In the genomic region with DNA sequence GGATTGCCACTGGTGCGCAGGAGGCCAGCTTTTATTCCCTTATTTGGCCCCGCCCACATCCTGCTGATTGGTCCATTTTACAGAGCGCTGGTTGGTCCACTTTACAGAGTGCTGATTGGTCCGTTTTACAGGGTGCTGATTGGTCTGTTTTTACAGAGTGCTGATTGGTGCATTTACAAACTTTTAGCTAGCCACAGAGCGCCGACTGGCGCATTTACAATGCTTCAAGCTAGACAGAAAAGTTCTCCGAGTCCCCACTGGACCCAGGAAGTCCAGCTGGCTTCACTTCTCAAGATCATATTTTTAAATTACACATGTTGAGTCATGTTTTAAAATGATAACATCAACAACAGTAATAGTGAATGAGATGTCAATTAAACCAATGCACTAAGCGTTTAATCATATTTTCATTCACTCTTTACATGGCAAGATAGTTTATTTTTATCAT, we compare ENCODE assay signal across 13 cellular contexts.
DNase-seq lines count a peak whose midpoint lies in the region; ATAC-seq and TF ChIP-seq lines count a peak whose summit lies in the region.
"Had no signal": no experiment of that assay in that cellular context is flagged by ENCODE, and none has a peak within 500 bp of the region (broad histone marks: within the 10 kb centered on the region; RNA-seq: fewer than 3 reads in every experiment).

No MANE protein-coding gene starts in this region.

- DNase-seq in PC-3 (peak; percentile 36), MCF 10A (ENCODE audit: unreplicated experiment) (no peak), right cardiac atrium (peak; percentile 57 to 84 (median 65)), testis (peak; percentile 54), superior temporal gyrus (ENCODE audit: extremely low spot score) (no peak), CD14-positive monocyte (ENCODE audit: low spot score) (no peak)
- no peak for DNase-seq in stimulated activated naive CD4-positive, alpha-beta T cell (lab: John Stamatoyannopoulos, UW)
- DNase-seq: DND-41, NCI-H2081 treated with DMSO at 0.1 percent for 48 hours, OCI-M1 had no signal

- TF ChIP-seq CTCF in PC-3 (conservative IDR thresholded peaks at IDR 0.05; ENCODE audit: low read depth, low read length) (no peak), MCF 10A (IDR thresholded peaks at IDR 0.05; ENCODE audit: unreplicated experiment) (no peak), testis (IDR thresholded peaks at IDR 0.05) (no peak), CD14-positive monocyte (IDR thresholded peaks at IDR 0.05) (no peak)

- no peaks in the 10 kb centered on the region for H3K36me3 Mint-ChIP-seq in MCF 10A (ENCODE audit: insufficient read depth, unreplicated experiment)
- no peaks in the 10 kb centered on the region for H3K36me3 Mint-ChIP-seq in CD14-positive monocyte
- H3K36me3 Mint-ChIP-seq: stimulated activated naive B cell treated with anti-CD40 and anti-IgM and Interleukin-4, amounts not matched to agents 10 μg/mL and 1 μg/mL and 100 μg/mL, for 72 hours had no signal

- H3K4me1 Mint-ChIP-seq in MCF 10A (ENCODE audit: insufficient read depth, unreplicated experiment) = peaks cover 32% of the 10 kb centered on the region
- peaks cover 22% of the 10 kb centered on the region for H3K4me1 Mint-ChIP-seq in CD14-positive monocyte

- H3K4me2 ChIP-seq in PC-3 (ENCODE audit: low read length) = no peak overlapping the region

- BruUV-seq in PC-3 (replicated peaks; lab: Mats Ljungman, UMichigan) = no TSS peak
- BruUV-seq in MCF 10A (replicated peaks; lab: Mats Ljungman, UMichigan) = no TSS peak

- POLR2A ChIA-PET in PC-3 (lab: Charles Lee; ENCODE audit: unreplicated experiment) = no interaction called here
- POLR2A ChIA-PET in MCF 10A (lab: Yijun Ruan, JAX) = no interaction called here

- H3K4me1 ChIP-seq in PC-3 (ENCODE audit: insufficient read depth, low read length) (peaks cover 14% of the 10 kb centered on the region), right cardiac atrium (ENCODE audit: control insufficient read depth, insufficient read depth, low read length) (no peaks in the 10 kb centered on the region), testis (peaks cover 30% of the 10 kb centered on the region)

- H3K9me3 Mint-ChIP-seq in MCF 10A (ENCODE audit: unreplicated experiment) = no peaks in the 10 kb centered on the region
- H3K9me3 Mint-ChIP-seq in CD14-positive monocyte = peaks cover 0 to 7% (median 5%) of the 10 kb centered on the region in 7 donors
- H3K9me3 Mint-ChIP-seq: activated T-helper 1 cell treated with anti-CD3 and anti-CD28 coated beads, Interleukin-12 subunit alpha, Interleukin-12 subunit beta, Interleukin-2, Interleukin-4 antibody, amounts not matched to agents 30 ng/mL and 10 ng/mL and 1 ng/mL, durations not matched to agents 14 hours and 24 hours and 36 hours had no signal

- H3K27me3 ChIP-seq in PC-3 (ENCODE audit: low read length) = no peaks in the 10 kb centered on the region
- H3K27me3 ChIP-seq in right cardiac atrium (ENCODE audit: control insufficient read depth, insufficient read depth) = no peaks in the 10 kb centered on the region
- H3K27me3 ChIP-seq in testis = no peaks in the 10 kb centered on the region

- peak overlapping the region; percentile 86 for H3K27ac Mint-ChIP-seq in MCF 10A (ENCODE audit: low read depth, unreplicated experiment)
- peak overlapping the region in 3 of 7 donors; percentile 3 to 89 (median 87) for H3K27ac Mint-ChIP-seq in CD14-positive monocyte

- no peak for TF ChIP-seq POLR2A in testis (IDR thresholded peaks at IDR 0.05)

- H3K9me3 ChIP-seq in PC-3 (ENCODE audit: low read length) (no peaks in the 10 kb centered on the region), right cardiac atrium (ENCODE audit: control insufficient read depth, low read length) (no peaks in the 10 kb centered on the region), testis (no peaks in the 10 kb centered on the region)

- H3K79me2 ChIP-seq in PC-3 (ENCODE audit: low read length) = no peaks in the 10 kb centered on the region

- H4K20me1 ChIP-seq in PC-3 (ENCODE audit: low read length) = no peaks in the 10 kb centered on the region

- no peak overlapping the region for H2AFZ ChIP-seq in PC-3 (ENCODE audit: low read length)

- 81% methylated on average over 9 of the region's 9 CpGs for WGBS in right cardiac atrium
- WGBS in testis, 2 donors = 69 to 82% methylated on average over 8 to 9 of the region's 9 CpGs

- no peak overlapping the region for H3K9ac ChIP-seq in PC-3 (ENCODE audit: low read length)

- CTCF ChIA-PET in PC-3 (lab: Charles Lee) (no interaction called here), MCF 10A (lab: Yijun Ruan, JAX) (interaction anchor here (0.5 to 1.2 kb wide), 3 partner anchors 9 to 177 kb away, joined by 3 to 5 read pairs (median 4); no protein-coding TSS in a partner anchor)

- no peaks in the 10 kb centered on the region for H3K9me2 ChIP-seq in PC-3 (replicated peaks; ENCODE audit: low read length)

- H3K4me3 ChIP-seq in PC-3 (ENCODE audit: low read length) (no peak overlapping the region), right cardiac atrium (ENCODE audit: low read length) (no peak overlapping the region), testis (no peak overlapping the region)

- intact Hi-C loops in PC-3 (cut with micrococcal nuclease) (no loop called here), MCF 10A (cut with micrococcal nuclease) (no loop called here), right cardiac atrium (cut with DNase I) (loop anchor here in 1 of 4 donors (10.0 kb wide), 1 partner anchor 223 kb away; a partner anchor contains a TSS), testis (cut with DNase I; ENCODE audit: low total_unique reads) (no loop called here), CD14-positive monocyte (cut with micrococcal nuclease) (loop anchor here in 1 of 2 donors (5.0 kb wide), 1 partner anchor 34 kb away; no protein-coding TSS in a partner anchor)

- H3K36me3 ChIP-seq in PC-3 (ENCODE audit: low read depth, low read length) (no peaks in the 10 kb centered on the region), testis (ENCODE audit: low read depth, missing control alignments) (no peaks in the 10 kb centered on the region)

- no peaks in the 10 kb centered on the region for H3F3A ChIP-seq in PC-3 (ENCODE audit: low read length, unreplicated experiment)

- H3K4me3 Mint-ChIP-seq in MCF 10A (ENCODE audit: unreplicated experiment) (no peak overlapping the region), CD14-positive monocyte (no peak overlapping the region)
- H3K4me3 Mint-ChIP-seq: stimulated activated naive B cell treated with anti-CD40 and anti-IgM and Interleukin-4, amounts not matched to agents 10 μg/mL and 1 μg/mL and 100 μg/mL, for 72 hours had no signal

- H3K27me3 Mint-ChIP-seq in MCF 10A (ENCODE audit: insufficient read depth, unreplicated experiment) (no peaks in the 10 kb centered on the region), CD14-positive monocyte (ENCODE audit: low read depth in 3 of 3) (peaks cover 0 to 12% (median 3%) of the 10 kb centered on the region in 3 donors)

- no peak overlapping the region for H3K27ac ChIP-seq in PC-3 (ENCODE audit: low read length)
- peak overlapping the region; percentile 13 for H3K27ac ChIP-seq in right cardiac atrium (ENCODE audit: low read length)
- H3K27ac ChIP-seq in testis = peak overlapping the region; percentile 82 to 86

- ATAC-seq in PC-3 (0 out of 2 replicates have a peak, but pooled peaks have one; percentile 11), right cardiac atrium (peak; percentile 9 to 47), HG02759 (IDR thresholded peaks at IDR 0.05; ENCODE audit: unreplicated experiment) (no peak)

Comparison
In these comparisons a context has a peak if more than half of its experiments do, and no peak if none do; other contexts are left out.
1. DNase-seq: peak in PC-3 (single experiment), right cardiac atrium (3 of 3) and testis (single experiment); none in MCF 10A (single experiment), stimulated activated naive CD4-positive, alpha-beta T cell (0 of 6), superior temporal gyrus (single experiment) and CD14-positive monocyte (single experiment).